ENCODE assay signal across 16 cellular contexts in the genomic region with DNA sequence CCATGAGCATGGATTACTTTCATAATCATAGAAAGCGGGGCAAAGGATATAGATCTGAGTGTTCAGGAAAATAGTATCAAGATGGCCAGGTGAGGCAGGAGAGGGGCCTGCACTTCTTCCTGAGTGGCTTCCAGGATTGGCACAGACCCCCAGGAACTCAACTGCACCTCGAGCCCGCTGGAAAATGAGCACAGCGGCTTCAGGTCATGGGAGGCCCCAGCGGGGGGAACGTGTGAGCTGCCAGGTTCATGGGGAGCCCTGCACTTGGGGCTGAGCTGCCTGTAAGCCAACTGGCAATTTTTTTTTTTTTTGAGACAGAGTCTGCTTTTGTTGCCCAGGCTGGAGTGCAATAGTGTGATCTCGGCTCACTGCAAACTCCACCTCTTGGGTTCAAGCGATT.
DNase-seq lines count a peak whose midpoint lies in the region; ATAC-seq, FAIRE-seq and TF ChIP-seq lines count a peak whose summit lies in the region.
"Had no signal": no experiment of that assay in that cellular context is flagged by ENCODE, and none has a peak within 500 bp of the region (broad histone marks: within the 10 kb centered on the region; RNA-seq: fewer than 3 reads in every experiment).

No MANE protein-coding gene starts in this region.

- intact Hi-C loops in endothelial cell of umbilical vein (cut with micrococcal nuclease) (no loop called here), sigmoid colon (cut with DNase I) (no loop called here)

- H3K27me3 ChIP-seq in H7 (ENCODE audit: control insufficient read depth, insufficient read depth, low read length): no peaks in the 10 kb centered on the region
- no peaks in the 10 kb centered on the region for H3K27me3 ChIP-seq in endothelial cell of umbilical vein (ENCODE audit: control insufficient read depth in 2 of 2, insufficient read depth in 2 of 2, low read length in 2 of 2)
- no peaks in the 10 kb centered on the region for H3K27me3 ChIP-seq in sigmoid colon

- no peak overlapping the region for H3K9ac ChIP-seq in endothelial cell of umbilical vein (replicated peaks; ENCODE audit: extremely low read depth, insufficient read depth, low read length)
- H3K9ac ChIP-seq: BLaER1 treated with 17β-estradiol and CSF1 and Interleukin-3, amounts not matched to agents 10 nM and 100 nM had no signal

- H3K4me1 Mint-ChIP-seq in T-helper 17 cell: no peaks in the 10 kb centered on the region
- H3K4me1 Mint-ChIP-seq: CD4-positive, CD25-positive, alpha-beta regulatory T cell had no signal

- H3K4me3 Mint-ChIP-seq in T-helper 17 cell: no peak overlapping the region
- H3K4me3 Mint-ChIP-seq: CD4-positive, CD25-positive, alpha-beta regulatory T cell had no signal

- H3K36me3 Mint-ChIP-seq in T-helper 17 cell (ENCODE audit: low read depth): no peaks in the 10 kb centered on the region
- H3K36me3 Mint-ChIP-seq: CD4-positive, CD25-positive, alpha-beta regulatory T cell had no signal

- TF ChIP-seq POLR2A in endothelial cell of umbilical vein (IDR thresholded peaks at IDR 0.05; ENCODE audit: low read depth, low read length): no peak
- TF ChIP-seq POLR2A in sigmoid colon (IDR thresholded peaks at IDR 0.05): no peak

- no peak overlapping the region for H3K4me2 ChIP-seq in endothelial cell of umbilical vein (ENCODE audit: insufficient read depth, low read length)

- no peaks in the 10 kb centered on the region for H3K27me3 Mint-ChIP-seq in T-helper 17 cell

- no peak overlapping the region for H3K4me3 ChIP-seq in H7 (ENCODE audit: insufficient read depth, low read depth, low read length)
- no peak overlapping the region for H3K4me3 ChIP-seq in endothelial cell of umbilical vein (replicated peaks in 1 of 3; ENCODE audit: insufficient read depth in 1 of 3, low read depth in 1 of 3, low read length in 3 of 3)
- H3K4me3 ChIP-seq in sigmoid colon: no peak overlapping the region
- H3K4me3 ChIP-seq: BLaER1 treated with 17β-estradiol and CSF1 and Interleukin-3, amounts not matched to agents 10 nM and 100 nM had no signal

- H4K20me1 ChIP-seq in endothelial cell of umbilical vein (replicated peaks; ENCODE audit: control insufficient read depth, extremely low read depth, insufficient read depth, low read length): no peaks in the 10 kb centered on the region

- H3K27ac Mint-ChIP-seq in T-helper 17 cell: no peak overlapping the region
- H3K27ac Mint-ChIP-seq: CD4-positive, CD25-positive, alpha-beta regulatory T cell had no signal

- ATAC-seq in T-helper 17 cell (no peak), GM21381 (IDR thresholded peaks at IDR 0.05; ENCODE audit: unreplicated experiment) (no peak)
- ATAC-seq: HCT116, HepG2 had no signal

- H3K9me1 ChIP-seq in endothelial cell of umbilical vein (replicated peaks; ENCODE audit: control insufficient read depth, extremely low read depth, insufficient read depth, low read length): no peaks in the 10 kb centered on the region

- H3K9me3 ChIP-seq in endothelial cell of umbilical vein (replicated peaks; ENCODE audit: control insufficient read depth, insufficient read depth, low read length) (no peaks in the 10 kb centered on the region), sigmoid colon (no peaks in the 10 kb centered on the region), T-helper 17 cell (ENCODE audit: control insufficient read depth, low read length, poor library complexity, severe bottlenecking) (no peaks in the 10 kb centered on the region)
- H3K9me3 ChIP-seq: BLaER1 treated with 17β-estradiol and CSF1 and Interleukin-3, amounts not matched to agents 10 nM and 100 nM had no signal

- dilution Hi-C loops in endothelial cell of umbilical vein (cut with MboI; ENCODE audit: extremely low pct_ligation_motif_present, low sequenced_read_pairs): no loop called here

- no peak for TF ChIP-seq CTCF in endothelial cell of umbilical vein (IDR thresholded peaks at IDR 0.05; ENCODE audit: extremely low read depth in 1 of 2, insufficient read depth in 1 of 2, low read depth in 1 of 2, low read length in 2 of 2)
- no peak for TF ChIP-seq CTCF in sigmoid colon (IDR thresholded peaks at IDR 0.05)

- no peak for TF ChIP-seq EP300 in sigmoid colon (IDR thresholded peaks at IDR 0.05)

- H3K36me3 ChIP-seq in H7 (replicated peaks; ENCODE audit: control insufficient read depth, insufficient read depth, low read length): no peaks in the 10 kb centered on the region
- no peaks in the 10 kb centered on the region for H3K36me3 ChIP-seq in endothelial cell of umbilical vein (ENCODE audit: control insufficient read depth in 2 of 2, extremely low read depth in 1 of 2, insufficient read depth in 2 of 2, low read length in 2 of 2)
- no peaks in the 10 kb centered on the region for H3K36me3 ChIP-seq in sigmoid colon
- H3K36me3 ChIP-seq: BLaER1 treated with 17β-estradiol and CSF1 and Interleukin-3, amounts not matched to agents 10 nM and 100 nM had no signal

- FAIRE-seq in endothelial cell of umbilical vein (lab: Jason Lieb, UNC): peak; percentile 24
- FAIRE-seq: GM19239, HepG2, HTR-8/SVneo had no signal

- H2AFZ ChIP-seq in endothelial cell of umbilical vein (ENCODE audit: low read depth, low read length): no peak overlapping the region

- CTCF ChIA-PET in endothelial cell of umbilical vein (lab: Charles Lee): no interaction called here

- no TSS peak for BruUV-seq in endothelial cell of umbilical vein (replicated peaks; lab: Mats Ljungman, UMichigan)

- DNase-seq in activated CD8-positive, alpha-beta memory T cell treated with anti-CD3 and anti-CD28 coated beads, Interleukin-2, amount 50 U/mL, for 48 hours: peak; percentile 23
- DNase-seq in activated CD8-positive, alpha-beta memory T cell treated with anti-CD3 and anti-CD28 coated beads, Interleukin-2, amount 50 U/mL, for 4 hours: no peak
- DNase-seq in H7 (peak; percentile 13), endothelial cell of umbilical vein (ENCODE audit: low read depth, low spot score) (no peak), sigmoid colon (peak; percentile 11), T-helper 17 cell (no peak)
- DNase-seq: 8988T; CD4-positive, CD25-positive, alpha-beta regulatory T cell; DMS53; GF-D8 had no signal

- H3K4me1 ChIP-seq in endothelial cell of umbilical vein (ENCODE audit: control insufficient read depth, extremely low read depth, insufficient read depth, low read length) (no peaks in the 10 kb centered on the region), sigmoid colon (no peaks in the 10 kb centered on the region)

- no peaks in the 10 kb centered on the region for H3K79me2 ChIP-seq in endothelial cell of umbilical vein (ENCODE audit: control insufficient read depth, insufficient read depth, low read length)

- no peak overlapping the region for H3K27ac ChIP-seq in endothelial cell of umbilical vein (ENCODE audit: insufficient read depth, low read depth, low read length)
- no peak overlapping the region for H3K27ac ChIP-seq in sigmoid colon
- H3K27ac ChIP-seq: BLaER1 treated with 17β-estradiol and CSF1 and Interleukin-3, amounts not matched to agents 10 nM and 100 nM had no signal

- POLR2A ChIA-PET in endothelial cell of umbilical vein (lab: Charles Lee): no interaction called here

- WGBS in sigmoid colon, 2 donors: 91 to 94% methylated on average over 8 of the region's 8 CpGs

TF ChIP-seq in endothelial cell of umbilical vein, 7 proteins besides CTCF, POLR2A, EP300 and RAD21:
- TF ChIP-seq POLR2AphosphoS5 (IDR thresholded peaks at IDR 0.05; ENCODE audit: insufficient read depth, low read depth, low read length) (no peak), FOS (IDR thresholded peaks at IDR 0.05; ENCODE audit: borderline replicate concordance, insufficient read depth, low read length) (no peak), JUN (IDR thresholded peaks at IDR 0.05; ENCODE audit: borderline replicate concordance, insufficient read depth, insufficient read length, low read depth) (no peak), GATA2 (IDR thresholded peaks at IDR 0.05; ENCODE audit: insufficient read depth, insufficient read length, low read depth, low read length) (no peak), MYC (IDR thresholded peaks at IDR 0.05; ENCODE audit: low read depth, low read length) (no peak), EZH2 (IDR thresholded peaks at IDR 0.05; ENCODE audit: borderline replicate concordance, low read depth, low read length, severe bottlenecking) (no peak)
- TF ChIP-seq, protein P1, sequence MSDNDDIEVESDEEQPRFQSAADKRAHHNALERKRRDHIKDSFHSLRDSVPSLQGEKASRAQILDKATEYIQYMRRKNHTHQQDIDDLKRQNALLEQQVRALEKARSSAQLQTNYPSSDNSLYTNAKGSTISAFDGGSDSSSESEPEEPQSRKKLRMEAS (IDR thresholded peaks at IDR 0.05; ENCODE audit: insufficient read depth, insufficient read length): no peak

Comparison
In these comparisons a context has a peak if more than half of its experiments do, and no peak if none do; other contexts are left out.
1. DNase-seq: peak in activated CD8-positive, alpha-beta memory T cell treated with anti-CD3 and anti-CD28 coated beads, Interleukin-2, amount 50 U/mL, for 48 hours (single experiment), H7 (single experiment) and sigmoid colon (single experiment); none in activated CD8-positive, alpha-beta memory T cell treated with anti-CD3 and anti-CD28 coated beads, Interleukin-2, amount 50 U/mL, for 4 hours (single experiment), endothelial cell of umbilical vein (single experiment) and T-helper 17 cell (0 of 3).